In the genomic region with DNA sequence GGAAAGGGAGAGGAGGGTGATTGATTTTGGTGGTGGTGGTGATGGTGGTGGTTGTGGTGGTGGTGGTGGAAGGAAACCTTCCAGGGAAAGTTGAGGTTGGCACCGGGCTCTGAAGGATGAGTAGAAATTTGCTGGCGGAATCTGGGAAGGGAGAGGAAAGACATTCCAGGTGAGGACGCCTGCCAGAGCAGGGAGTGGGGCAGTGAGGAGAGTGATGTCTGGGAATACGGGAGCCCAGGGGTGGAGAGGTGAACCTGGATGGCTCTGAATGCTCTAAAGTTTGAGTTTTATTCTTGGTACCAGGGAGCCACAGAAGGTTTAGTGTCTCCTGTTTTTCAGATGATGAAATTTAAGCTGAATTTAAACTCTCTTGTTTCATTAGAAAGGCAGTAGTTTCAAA, we compare ENCODE assay signal across 1 cellular context.
TF ChIP-seq lines count a peak whose summit lies in the region.

No MANE protein-coding gene starts in this region.

TF ChIP-seq in WTC11, 78 proteins besides CTCF, POLR2A, EP300 and RAD21 (continued from another document):
- TF ChIP-seq, protein P1, sequence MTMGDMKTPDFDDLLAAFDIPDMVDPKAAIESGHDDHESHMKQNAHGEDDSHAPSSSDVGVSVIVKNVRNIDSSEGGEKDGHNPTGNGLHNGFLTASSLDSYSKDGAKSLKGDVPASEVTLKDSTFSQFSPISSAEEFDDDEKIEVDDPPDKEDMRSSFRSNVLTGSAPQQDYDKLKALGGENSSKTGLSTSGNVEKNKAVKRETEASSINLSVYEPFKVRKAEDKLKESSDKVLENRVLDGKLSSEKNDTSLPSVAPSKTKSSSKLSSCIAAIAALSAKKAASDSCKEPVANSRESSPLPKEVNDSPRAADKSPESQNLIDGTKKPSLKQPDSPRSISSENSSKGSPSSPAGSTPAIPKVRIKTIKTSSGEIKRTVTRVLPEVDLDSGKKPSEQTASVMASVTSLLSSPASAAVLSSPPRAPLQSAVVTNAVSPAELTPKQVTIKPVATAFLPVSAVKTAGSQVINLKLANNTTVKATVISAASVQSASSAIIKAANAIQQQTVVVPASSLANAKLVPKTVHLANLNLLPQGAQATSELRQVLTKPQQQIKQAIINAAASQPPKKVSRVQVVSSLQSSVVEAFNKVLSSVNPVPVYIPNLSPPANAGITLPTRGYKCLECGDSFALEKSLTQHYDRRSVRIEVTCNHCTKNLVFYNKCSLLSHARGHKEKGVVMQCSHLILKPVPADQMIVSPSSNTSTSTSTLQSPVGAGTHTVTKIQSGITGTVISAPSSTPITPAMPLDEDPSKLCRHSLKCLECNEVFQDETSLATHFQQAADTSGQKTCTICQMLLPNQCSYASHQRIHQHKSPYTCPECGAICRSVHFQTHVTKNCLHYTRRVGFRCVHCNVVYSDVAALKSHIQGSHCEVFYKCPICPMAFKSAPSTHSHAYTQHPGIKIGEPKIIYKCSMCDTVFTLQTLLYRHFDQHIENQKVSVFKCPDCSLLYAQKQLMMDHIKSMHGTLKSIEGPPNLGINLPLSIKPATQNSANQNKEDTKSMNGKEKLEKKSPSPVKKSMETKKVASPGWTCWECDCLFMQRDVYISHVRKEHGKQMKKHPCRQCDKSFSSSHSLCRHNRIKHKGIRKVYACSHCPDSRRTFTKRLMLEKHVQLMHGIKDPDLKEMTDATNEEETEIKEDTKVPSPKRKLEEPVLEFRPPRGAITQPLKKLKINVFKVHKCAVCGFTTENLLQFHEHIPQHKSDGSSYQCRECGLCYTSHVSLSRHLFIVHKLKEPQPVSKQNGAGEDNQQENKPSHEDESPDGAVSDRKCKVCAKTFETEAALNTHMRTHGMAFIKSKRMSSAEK (CRISPR knock-in tag; IDR thresholded peaks at IDR 0.05; ENCODE audit: borderline replicate concordance) = no peak
- no peak for TF ChIP-seq ZNF232 (CRISPR knock-in tag; IDR thresholded peaks at IDR 0.05)
